In the genomic region with DNA sequence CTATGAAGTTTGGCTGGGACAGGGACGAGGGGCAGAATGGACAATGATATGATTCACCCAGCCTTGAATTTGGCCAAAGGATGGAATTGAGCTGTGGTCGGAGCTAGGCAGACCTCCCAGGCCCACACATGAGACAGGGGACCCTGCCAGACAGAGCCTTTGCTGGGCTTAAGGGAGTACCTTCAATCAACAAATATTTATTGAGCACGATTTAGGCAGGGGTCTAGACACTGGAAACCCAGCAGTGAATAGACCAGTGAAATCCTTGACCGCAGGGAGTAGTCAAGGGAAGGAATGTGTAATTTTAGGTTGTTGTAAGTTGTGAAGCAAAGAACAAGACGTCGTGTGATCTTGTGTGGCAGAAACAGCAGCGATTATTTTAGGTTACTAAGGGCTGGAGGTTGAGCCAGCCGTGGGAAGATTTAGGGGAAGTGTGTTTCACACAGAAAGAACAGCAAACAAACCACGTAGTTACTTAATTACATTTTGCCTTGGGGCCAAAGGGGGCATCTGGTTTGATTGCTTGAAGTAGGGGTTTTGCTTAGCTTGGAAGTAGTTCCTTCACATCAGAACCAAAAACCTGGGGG, we compare ENCODE assay signal across 1 cellular context.
A peak's percentile ranks its signal among the peaks of the same experiment; 100 is the strongest.
TF ChIP-seq lines count a peak whose summit lies in the region.

No MANE protein-coding gene starts in this region.

TF ChIP-seq in HEK293, 187 proteins besides CTCF, POLR2A, EP300 and RAD21 (continued from another document):
- TF ChIP-seq, protein P1, sequence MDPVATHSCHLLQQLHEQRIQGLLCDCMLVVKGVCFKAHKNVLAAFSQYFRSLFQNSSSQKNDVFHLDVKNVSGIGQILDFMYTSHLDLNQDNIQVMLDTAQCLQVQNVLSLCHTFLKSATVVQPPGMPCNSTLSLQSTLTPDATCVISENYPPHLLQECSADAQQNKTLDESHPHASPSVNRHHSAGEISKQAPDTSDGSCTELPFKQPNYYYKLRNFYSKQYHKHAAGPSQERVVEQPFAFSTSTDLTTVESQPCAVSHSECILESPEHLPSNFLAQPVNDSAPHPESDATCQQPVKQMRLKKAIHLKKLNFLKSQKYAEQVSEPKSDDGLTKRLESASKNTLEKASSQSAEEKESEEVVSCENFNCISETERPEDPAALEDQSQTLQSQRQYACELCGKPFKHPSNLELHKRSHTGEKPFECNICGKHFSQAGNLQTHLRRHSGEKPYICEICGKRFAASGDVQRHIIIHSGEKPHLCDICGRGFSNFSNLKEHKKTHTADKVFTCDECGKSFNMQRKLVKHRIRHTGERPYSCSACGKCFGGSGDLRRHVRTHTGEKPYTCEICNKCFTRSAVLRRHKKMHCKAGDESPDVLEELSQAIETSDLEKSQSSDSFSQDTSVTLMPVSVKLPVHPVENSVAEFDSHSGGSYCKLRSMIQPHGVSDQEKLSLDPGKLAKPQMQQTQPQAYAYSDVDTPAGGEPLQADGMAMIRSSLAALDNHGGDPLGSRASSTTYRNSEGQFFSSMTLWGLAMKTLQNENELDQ (tag by site-specific recombination; IDR thresholded peaks at IDR 0.05; ENCODE audit: low read depth), result no peak
- TF ChIP-seq ZBTB48 (tag by site-specific recombination; IDR thresholded peaks at IDR 0.05) (peak; percentile 46; the same call in 1 of the 2 replicates), EGR2 (tag by site-specific recombination; IDR thresholded peaks at IDR 0.05; ENCODE audit: low read depth) (0 out of 2 replicates have a peak, but pooled peaks have one; percentile 23), ZBTB20 (tag by site-specific recombination; IDR thresholded peaks at IDR 0.05) (no peak), ZFHX2 (tag by site-specific recombination; conservative IDR thresholded peaks at IDR 0.05) (0 out of 2 replicates have a peak, but pooled peaks have one; percentile 8), ZNF670 (tag by site-specific recombination; IDR thresholded peaks at IDR 0.05; ENCODE audit: low read depth) (no peak)
